In the genomic region with DNA sequence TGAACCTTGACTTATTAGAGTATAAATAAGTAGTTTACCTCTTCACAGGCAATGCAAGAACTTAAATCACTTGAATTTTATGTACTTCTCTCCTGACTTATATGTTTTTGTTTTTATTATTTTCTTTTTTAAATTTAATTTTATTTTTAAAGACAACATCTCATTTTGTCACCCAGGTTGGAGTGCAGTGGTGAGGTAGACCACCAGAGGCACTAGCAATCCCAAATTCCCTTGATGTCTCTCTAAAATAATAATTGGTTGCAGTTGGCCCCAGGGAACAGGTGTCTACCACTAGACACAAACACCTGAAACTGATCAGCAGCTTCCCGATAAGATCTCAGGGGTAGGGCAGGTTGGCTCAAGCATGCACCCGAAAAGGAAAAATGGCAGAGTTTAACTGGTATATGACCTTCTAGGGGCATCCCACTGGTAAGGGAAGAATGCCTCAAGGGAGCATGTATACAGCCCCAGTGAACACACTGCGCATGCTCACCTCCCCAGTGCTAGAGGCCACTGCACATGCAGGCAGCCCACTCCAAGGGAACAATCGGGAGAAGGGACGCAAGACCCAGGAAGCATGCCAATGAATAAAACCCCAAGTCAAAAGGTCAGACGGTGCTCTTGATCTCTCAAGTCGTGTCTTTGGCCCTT, we compare ENCODE assay signal across 1 cellular context.
TF ChIP-seq lines count a peak whose summit lies in the region.

No MANE protein-coding gene starts in this region.

TF ChIP-seq in WTC11, 78 proteins besides CTCF, POLR2A, EP300 and RAD21 (continued from another document):
- TF ChIP-seq, protein P1, sequence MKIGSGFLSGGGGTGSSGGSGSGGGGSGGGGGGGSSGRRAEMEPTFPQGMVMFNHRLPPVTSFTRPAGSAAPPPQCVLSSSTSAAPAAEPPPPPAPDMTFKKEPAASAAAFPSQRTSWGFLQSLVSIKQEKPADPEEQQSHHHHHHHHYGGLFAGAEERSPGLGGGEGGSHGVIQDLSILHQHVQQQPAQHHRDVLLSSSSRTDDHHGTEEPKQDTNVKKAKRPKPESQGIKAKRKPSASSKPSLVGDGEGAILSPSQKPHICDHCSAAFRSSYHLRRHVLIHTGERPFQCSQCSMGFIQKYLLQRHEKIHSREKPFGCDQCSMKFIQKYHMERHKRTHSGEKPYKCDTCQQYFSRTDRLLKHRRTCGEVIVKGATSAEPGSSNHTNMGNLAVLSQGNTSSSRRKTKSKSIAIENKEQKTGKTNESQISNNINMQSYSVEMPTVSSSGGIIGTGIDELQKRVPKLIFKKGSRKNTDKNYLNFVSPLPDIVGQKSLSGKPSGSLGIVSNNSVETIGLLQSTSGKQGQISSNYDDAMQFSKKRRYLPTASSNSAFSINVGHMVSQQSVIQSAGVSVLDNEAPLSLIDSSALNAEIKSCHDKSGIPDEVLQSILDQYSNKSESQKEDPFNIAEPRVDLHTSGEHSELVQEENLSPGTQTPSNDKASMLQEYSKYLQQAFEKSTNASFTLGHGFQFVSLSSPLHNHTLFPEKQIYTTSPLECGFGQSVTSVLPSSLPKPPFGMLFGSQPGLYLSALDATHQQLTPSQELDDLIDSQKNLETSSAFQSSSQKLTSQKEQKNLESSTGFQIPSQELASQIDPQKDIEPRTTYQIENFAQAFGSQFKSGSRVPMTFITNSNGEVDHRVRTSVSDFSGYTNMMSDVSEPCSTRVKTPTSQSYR (CRISPR knock-in tag; IDR thresholded peaks at IDR 0.05), result no peak
- TF ChIP-seq CREB1 (CRISPR knock-in tag; IDR thresholded peaks at IDR 0.05) (no peak), ZNF138 (CRISPR knock-in tag; conservative IDR thresholded peaks at IDR 0.05) (no peak), SP1 (CRISPR knock-in tag; conservative IDR thresholded peaks at IDR 0.05) (no peak), ZNF671 (CRISPR knock-in tag; IDR thresholded peaks at IDR 0.05) (no peak), ZBTB21 (CRISPR knock-in tag; IDR thresholded peaks at IDR 0.05; ENCODE audit: borderline replicate concordance) (no peak)
- TF ChIP-seq, protein P2, sequence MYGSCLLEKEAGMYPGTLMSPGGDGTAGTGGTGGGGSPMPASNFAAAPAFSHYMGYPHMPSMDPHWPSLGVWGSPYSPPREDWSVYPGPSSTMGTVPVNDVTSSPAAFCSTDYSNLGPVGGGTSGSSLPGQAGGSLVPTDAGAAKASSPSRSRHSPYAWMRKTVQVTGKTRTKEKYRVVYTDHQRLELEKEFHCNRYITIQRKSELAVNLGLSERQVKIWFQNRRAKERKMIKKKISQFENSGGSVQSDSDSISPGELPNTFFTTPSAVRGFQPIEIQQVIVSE (CRISPR knock-in tag; IDR thresholded peaks at IDR 0.05; ENCODE audit: borderline replicate concordance), result no peak
- TF ChIP-seq, protein P3, sequence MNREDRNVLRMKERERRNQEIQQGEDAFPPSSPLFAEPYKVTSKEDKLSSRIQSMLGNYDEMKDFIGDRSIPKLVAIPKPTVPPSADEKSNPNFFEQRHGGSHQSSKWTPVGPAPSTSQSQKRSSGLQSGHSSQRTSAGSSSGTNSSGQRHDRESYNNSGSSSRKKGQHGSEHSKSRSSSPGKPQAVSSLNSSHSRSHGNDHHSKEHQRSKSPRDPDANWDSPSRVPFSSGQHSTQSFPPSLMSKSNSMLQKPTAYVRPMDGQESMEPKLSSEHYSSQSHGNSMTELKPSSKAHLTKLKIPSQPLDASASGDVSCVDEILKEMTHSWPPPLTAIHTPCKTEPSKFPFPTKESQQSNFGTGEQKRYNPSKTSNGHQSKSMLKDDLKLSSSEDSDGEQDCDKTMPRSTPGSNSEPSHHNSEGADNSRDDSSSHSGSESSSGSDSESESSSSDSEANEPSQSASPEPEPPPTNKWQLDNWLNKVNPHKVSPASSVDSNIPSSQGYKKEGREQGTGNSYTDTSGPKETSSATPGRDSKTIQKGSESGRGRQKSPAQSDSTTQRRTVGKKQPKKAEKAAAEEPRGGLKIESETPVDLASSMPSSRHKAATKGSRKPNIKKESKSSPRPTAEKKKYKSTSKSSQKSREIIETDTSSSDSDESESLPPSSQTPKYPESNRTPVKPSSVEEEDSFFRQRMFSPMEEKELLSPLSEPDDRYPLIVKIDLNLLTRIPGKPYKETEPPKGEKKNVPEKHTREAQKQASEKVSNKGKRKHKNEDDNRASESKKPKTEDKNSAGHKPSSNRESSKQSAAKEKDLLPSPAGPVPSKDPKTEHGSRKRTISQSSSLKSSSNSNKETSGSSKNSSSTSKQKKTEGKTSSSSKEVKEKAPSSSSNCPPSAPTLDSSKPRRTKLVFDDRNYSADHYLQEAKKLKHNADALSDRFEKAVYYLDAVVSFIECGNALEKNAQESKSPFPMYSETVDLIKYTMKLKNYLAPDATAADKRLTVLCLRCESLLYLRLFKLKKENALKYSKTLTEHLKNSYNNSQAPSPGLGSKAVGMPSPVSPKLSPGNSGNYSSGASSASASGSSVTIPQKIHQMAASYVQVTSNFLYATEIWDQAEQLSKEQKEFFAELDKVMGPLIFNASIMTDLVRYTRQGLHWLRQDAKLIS (CRISPR knock-in tag; IDR thresholded peaks at IDR 0.05; ENCODE audit: borderline replicate concordance), result no peak
- TF ChIP-seq, protein P4, sequence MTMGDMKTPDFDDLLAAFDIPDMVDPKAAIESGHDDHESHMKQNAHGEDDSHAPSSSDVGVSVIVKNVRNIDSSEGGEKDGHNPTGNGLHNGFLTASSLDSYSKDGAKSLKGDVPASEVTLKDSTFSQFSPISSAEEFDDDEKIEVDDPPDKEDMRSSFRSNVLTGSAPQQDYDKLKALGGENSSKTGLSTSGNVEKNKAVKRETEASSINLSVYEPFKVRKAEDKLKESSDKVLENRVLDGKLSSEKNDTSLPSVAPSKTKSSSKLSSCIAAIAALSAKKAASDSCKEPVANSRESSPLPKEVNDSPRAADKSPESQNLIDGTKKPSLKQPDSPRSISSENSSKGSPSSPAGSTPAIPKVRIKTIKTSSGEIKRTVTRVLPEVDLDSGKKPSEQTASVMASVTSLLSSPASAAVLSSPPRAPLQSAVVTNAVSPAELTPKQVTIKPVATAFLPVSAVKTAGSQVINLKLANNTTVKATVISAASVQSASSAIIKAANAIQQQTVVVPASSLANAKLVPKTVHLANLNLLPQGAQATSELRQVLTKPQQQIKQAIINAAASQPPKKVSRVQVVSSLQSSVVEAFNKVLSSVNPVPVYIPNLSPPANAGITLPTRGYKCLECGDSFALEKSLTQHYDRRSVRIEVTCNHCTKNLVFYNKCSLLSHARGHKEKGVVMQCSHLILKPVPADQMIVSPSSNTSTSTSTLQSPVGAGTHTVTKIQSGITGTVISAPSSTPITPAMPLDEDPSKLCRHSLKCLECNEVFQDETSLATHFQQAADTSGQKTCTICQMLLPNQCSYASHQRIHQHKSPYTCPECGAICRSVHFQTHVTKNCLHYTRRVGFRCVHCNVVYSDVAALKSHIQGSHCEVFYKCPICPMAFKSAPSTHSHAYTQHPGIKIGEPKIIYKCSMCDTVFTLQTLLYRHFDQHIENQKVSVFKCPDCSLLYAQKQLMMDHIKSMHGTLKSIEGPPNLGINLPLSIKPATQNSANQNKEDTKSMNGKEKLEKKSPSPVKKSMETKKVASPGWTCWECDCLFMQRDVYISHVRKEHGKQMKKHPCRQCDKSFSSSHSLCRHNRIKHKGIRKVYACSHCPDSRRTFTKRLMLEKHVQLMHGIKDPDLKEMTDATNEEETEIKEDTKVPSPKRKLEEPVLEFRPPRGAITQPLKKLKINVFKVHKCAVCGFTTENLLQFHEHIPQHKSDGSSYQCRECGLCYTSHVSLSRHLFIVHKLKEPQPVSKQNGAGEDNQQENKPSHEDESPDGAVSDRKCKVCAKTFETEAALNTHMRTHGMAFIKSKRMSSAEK (CRISPR knock-in tag; IDR thresholded peaks at IDR 0.05; ENCODE audit: borderline replicate concordance), result no peak
